ENCODE assay signal across 8 cellular contexts in the genomic region with DNA sequence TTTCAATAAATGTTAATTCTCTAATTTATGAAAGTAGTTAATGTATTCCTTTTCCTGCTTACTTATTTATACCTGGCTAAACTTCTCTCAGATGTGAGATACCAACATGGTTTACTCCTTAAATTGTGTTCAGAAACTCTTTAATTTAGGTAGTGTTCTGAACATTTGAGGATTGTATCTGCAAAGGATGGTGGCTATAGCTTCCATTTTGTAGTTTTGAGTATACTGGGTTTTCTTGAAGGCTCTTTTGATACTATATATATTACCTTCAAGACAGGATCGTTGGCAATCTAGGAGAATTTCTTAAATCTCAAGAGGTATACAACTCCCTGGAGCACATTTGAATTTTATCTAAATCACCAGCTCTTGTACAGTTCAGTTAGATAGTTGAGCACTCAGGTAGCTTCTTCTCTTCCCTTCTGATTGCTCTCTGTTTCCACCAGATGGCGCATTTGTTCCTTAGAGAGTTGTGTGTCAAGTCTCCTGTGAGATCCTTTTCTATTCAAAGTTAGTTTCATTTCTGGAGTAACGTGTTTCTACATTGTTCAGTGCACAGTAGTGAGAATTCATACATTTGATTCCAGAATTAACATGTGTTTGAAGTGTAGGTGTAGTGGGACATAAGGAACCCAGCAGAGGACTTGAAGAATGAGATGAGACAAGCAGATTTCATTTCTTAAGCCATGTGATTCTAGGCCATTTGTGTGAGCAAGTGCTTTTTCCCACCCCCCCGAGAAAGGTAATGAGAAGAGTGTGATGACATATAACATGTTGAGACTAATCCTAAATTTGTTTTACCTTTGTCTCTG.
DNase-seq lines count a peak whose midpoint lies in the region; ATAC-seq and TF ChIP-seq lines count a peak whose summit lies in the region.
"Not testable (repeated sequence)": the region's sequence is repeated elsewhere in the genome, so short reads cannot be mapped to it uniquely, and the experiment has no call there.

No MANE protein-coding gene starts in this region.

- not testable (repeated sequence) for H3K27me3 Mint-ChIP-seq in T-helper 2 cell treated with Interferon-gamma antibody and Interleukin-4, amounts not matched to agents 5 μg/mL and 100 μg/mL, for 36 hours (ENCODE audit: low read depth)

- H3K27me3 ChIP-seq in right atrium auricular region, result not testable (repeated sequence)

- not testable (repeated sequence) for H3K27ac ChIP-seq in right atrium auricular region

- H3K36me3 Mint-ChIP-seq in T-helper 2 cell treated with Interferon-gamma antibody and Interleukin-4, amounts not matched to agents 5 μg/mL and 100 μg/mL, for 36 hours (ENCODE audit: low read depth), result not testable (repeated sequence)

- not testable (repeated sequence) for H3K9me3 ChIP-seq in right atrium auricular region

- intact Hi-C loops in sciatic nerve (cut with DNase I), result not testable (repeated sequence)

- peak; percentile 58 for ATAC-seq in GM19324 (IDR thresholded peaks at IDR 0.05; ENCODE audit: low FRiP score, unreplicated experiment)
- ATAC-seq in HG03280 (IDR thresholded peaks at IDR 0.05; ENCODE audit: unreplicated experiment), result peak; percentile 75
- peak; percentile 87 for ATAC-seq in sciatic nerve

- not testable (repeated sequence) for H3K4me1 ChIP-seq in right atrium auricular region

- not testable (repeated sequence) for H3K4me3 ChIP-seq in astrocyte of the spinal cord (ENCODE audit: low read depth, low read length); right atrium auricular region

- in situ Hi-C loops in astrocyte of the spinal cord (cut with HindIII; ENCODE audit: low sequenced_read_pairs), result not testable (repeated sequence)

- peak overlapping the region; percentile 69 for H3K27ac Mint-ChIP-seq in T-helper 2 cell treated with Interferon-gamma antibody and Interleukin-4, amounts not matched to agents 5 μg/mL and 100 μg/mL, for 36 hours

- H3K4me3 Mint-ChIP-seq in T-helper 2 cell treated with Interferon-gamma antibody and Interleukin-4, amounts not matched to agents 5 μg/mL and 100 μg/mL, for 36 hours, result peak overlapping the region; percentile 74

- not testable (repeated sequence) for H3K36me3 ChIP-seq in right atrium auricular region

- peak; percentile 33 for DNase-seq in CD1c-positive myeloid dendritic cell (ENCODE audit: extremely low spot score)
- peak; percentile 3 for DNase-seq in NCI-H2171 (lab: John Stamatoyannopoulos, UW)
- peak; percentile 31 for DNase-seq in T-helper 2 cell treated with Interferon-gamma antibody and Interleukin-4, amounts not matched to agents 5 μg/mL and 100 μg/mL, for 36 hours (ENCODE audit: low spot score)
- peak; percentile 75 for DNase-seq in astrocyte of the spinal cord (ENCODE audit: low read depth, low spot score)
- not testable (repeated sequence) for DNase-seq in right atrium auricular region (ENCODE audit: low spot score); sciatic nerve (ENCODE audit: low spot score)

- TF ChIP-seq CTCF in astrocyte of the spinal cord (IDR thresholded peaks at IDR 0.05; ENCODE audit: low read depth, low read length) (peak; percentile 29), right atrium auricular region (IDR thresholded peaks at IDR 0.05) (peak; percentile 35 to 66)

- H3K4me1 Mint-ChIP-seq in T-helper 2 cell treated with Interferon-gamma antibody and Interleukin-4, amounts not matched to agents 5 μg/mL and 100 μg/mL, for 36 hours (ENCODE audit: low read depth), result not testable (repeated sequence)

- H3K9me3 Mint-ChIP-seq in T-helper 2 cell treated with Interferon-gamma antibody and Interleukin-4, amounts not matched to agents 5 μg/mL and 100 μg/mL, for 36 hours, result not testable (repeated sequence)
